ENCODE assay signal across 2 cellular contexts in the genomic region with DNA sequence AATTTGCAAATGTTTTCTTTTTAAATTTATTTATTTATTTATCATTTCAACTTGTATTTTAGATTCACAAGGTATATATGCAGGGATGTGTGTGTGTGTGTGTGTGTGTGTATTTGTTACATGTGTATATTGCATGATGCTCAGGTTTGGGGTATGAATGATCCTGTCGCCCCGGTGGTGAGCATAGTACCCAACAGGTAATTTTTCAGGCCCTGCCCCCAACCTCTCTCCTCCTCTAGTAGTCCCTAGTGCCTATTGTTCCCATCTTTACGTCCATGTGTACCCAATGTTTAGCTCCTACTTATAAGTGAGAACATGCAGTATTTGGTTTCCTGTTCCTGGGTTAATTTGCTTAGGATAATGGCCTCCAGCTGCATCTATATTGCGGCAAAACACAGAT.
TF ChIP-seq lines count a peak whose summit lies in the region.

No MANE protein-coding gene starts in this region.

TF ChIP-seq in GM23338, 12 proteins besides CTCF, POLR2A, EP300 and RAD21:
- TF ChIP-seq, protein P1, sequence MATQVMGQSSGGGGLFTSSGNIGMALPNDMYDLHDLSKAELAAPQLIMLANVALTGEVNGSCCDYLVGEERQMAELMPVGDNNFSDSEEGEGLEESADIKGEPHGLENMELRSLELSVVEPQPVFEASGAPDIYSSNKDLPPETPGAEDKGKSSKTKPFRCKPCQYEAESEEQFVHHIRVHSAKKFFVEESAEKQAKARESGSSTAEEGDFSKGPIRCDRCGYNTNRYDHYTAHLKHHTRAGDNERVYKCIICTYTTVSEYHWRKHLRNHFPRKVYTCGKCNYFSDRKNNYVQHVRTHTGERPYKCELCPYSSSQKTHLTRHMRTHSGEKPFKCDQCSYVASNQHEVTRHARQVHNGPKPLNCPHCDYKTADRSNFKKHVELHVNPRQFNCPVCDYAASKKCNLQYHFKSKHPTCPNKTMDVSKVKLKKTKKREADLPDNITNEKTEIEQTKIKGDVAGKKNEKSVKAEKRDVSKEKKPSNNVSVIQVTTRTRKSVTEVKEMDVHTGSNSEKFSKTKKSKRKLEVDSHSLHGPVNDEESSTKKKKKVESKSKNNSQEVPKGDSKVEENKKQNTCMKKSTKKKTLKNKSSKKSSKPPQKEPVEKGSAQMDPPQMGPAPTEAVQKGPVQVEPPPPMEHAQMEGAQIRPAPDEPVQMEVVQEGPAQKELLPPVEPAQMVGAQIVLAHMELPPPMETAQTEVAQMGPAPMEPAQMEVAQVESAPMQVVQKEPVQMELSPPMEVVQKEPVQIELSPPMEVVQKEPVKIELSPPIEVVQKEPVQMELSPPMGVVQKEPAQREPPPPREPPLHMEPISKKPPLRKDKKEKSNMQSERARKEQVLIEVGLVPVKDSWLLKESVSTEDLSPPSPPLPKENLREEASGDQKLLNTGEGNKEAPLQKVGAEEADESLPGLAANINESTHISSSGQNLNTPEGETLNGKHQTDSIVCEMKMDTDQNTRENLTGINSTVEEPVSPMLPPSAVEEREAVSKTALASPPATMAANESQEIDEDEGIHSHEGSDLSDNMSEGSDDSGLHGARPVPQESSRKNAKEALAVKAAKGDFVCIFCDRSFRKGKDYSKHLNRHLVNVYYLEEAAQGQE (IDR thresholded peaks at IDR 0.05; ENCODE audit: unreplicated experiment), result no peak
- no peak for TF ChIP-seq NANOG (IDR thresholded peaks at IDR 0.05; ENCODE audit: borderline replicate concordance)
- TF ChIP-seq EZH2phosphoT487 (IDR thresholded peaks at IDR 0.05; ENCODE audit: unreplicated experiment), result no peak
- TF ChIP-seq POLR2AphosphoS5 (IDR thresholded peaks at IDR 0.05; ENCODE audit: low read depth), result no peak
- TF ChIP-seq JUNB (IDR thresholded peaks at IDR 0.05; ENCODE audit: unreplicated experiment), result no peak
- TF ChIP-seq CREB1 (CRISPR knock-in tag; IDR thresholded peaks at IDR 0.05; ENCODE audit: low read depth), result no peak
- TF ChIP-seq, protein P2, sequence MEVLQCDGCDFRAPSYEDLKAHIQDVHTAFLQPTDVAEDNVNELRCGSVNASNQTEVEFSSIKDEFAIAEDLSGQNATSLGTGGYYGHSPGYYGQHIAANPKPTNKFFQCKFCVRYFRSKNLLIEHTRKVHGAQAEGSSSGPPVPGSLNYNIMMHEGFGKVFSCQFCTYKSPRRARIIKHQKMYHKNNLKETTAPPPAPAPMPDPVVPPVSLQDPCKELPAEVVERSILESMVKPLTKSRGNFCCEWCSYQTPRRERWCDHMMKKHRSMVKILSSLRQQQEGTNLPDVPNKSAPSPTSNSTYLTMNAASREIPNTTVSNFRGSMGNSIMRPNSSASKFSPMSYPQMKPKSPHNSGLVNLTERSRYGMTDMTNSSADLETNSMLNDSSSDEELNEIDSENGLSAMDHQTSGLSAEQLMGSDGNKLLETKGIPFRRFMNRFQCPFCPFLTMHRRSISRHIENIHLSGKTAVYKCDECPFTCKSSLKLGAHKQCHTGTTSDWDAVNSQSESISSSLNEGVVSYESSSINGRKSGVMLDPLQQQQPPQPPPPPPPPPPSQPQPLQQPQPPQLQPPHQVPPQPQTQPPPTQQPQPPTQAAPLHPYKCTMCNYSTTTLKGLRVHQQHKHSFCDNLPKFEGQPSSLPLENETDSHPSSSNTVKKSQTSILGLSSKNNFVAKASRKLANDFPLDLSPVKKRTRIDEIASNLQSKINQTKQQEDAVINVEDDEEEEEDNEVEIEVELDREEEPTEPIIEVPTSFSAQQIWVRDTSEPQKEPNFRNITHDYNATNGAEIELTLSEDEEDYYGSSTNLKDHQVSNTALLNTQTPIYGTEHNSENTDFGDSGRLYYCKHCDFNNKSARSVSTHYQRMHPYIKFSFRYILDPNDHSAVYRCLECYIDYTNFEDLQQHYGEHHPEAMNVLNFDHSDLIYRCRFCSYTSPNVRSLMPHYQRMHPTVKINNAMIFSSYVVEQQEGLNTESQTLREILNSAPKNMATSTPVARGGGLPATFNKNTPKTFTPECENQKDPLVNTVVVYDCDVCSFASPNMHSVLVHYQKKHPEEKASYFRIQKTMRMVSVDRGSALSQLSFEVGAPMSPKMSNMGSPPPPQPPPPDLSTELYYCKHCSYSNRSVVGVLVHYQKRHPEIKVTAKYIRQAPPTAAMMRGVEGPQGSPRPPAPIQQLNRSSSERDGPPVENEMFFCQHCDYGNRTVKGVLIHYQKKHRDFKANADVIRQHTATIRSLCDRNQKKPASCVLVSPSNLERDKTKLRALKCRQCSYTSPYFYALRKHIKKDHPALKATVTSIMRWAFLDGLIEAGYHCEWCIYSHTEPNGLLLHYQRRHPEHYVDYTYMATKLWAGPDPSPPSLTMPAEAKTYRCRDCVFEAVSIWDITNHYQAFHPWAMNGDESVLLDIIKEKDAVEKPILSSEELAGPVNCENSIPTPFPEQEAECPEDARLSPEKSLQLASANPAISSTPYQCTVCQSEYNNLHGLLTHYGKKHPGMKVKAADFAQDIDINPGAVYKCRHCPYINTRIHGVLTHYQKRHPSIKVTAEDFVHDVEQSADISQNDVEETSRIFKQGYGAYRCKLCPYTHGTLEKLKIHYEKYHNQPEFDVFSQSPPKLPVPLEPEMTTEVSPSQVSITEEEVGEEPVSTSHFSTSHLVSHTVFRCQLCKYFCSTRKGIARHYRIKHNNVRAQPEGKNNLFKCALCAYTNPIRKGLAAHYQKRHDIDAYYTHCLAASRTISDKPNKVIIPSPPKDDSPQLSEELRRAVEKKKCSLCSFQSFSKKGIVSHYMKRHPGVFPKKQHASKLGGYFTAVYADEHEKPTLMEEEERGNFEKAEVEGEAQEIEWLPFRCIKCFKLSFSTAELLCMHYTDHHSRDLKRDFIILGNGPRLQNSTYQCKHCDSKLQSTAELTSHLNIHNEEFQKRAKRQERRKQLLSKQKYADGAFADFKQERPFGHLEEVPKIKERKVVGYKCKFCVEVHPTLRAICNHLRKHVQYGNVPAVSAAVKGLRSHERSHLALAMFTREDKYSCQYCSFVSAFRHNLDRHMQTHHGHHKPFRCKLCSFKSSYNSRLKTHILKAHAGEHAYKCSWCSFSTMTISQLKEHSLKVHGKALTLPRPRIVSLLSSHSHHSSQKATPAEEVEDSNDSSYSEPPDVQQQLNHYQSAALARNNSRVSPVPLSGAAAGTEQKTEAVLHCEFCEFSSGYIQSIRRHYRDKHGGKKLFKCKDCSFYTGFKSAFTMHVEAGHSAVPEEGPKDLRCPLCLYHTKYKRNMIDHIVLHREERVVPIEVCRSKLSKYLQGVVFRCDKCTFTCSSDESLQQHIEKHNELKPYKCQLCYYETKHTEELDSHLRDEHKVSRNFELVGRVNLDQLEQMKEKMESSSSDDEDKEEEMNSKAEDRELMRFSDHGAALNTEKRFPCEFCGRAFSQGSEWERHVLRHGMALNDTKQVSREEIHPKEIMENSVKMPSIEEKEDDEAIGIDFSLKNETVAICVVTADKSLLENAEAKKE (CRISPR knock-in tag; IDR thresholded peaks at IDR 0.05), result no peak
- TF ChIP-seq ZNF114 (CRISPR knock-in tag; IDR thresholded peaks at IDR 0.05), result no peak
- TF ChIP-seq ZNF331 (CRISPR knock-in tag; IDR thresholded peaks at IDR 0.05; ENCODE audit: low read depth), result no peak
- no peak for TF ChIP-seq STAT1 (IDR thresholded peaks at IDR 0.05; ENCODE audit: unreplicated experiment)
TF ChIP-seq in GM23338: peak in this region for 0.

TF ChIP-seq in HCT116, 20 proteins besides CTCF, POLR2A, EP300 and RAD21 (continued from another document):
- TF ChIP-seq, protein P1 (IDR thresholded peaks at IDR 0.05; ENCODE audit: low read depth), result no peak
- TF ChIP-seq JUND (IDR thresholded peaks at IDR 0.05), result no peak
- TF ChIP-seq ELF1 (IDR thresholded peaks at IDR 0.05; ENCODE audit: borderline replicate concordance, low read depth), result no peak
- TF ChIP-seq EZH2 (IDR thresholded peaks at IDR 0.05), result no peak
- no peak for TF ChIP-seq SIN3A (IDR thresholded peaks at IDR 0.05; ENCODE audit: low read depth)
- TF ChIP-seq ZFX (IDR thresholded peaks at IDR 0.05), result no peak
